ENCODE assay signal across 8 cellular contexts in the genomic region with DNA sequence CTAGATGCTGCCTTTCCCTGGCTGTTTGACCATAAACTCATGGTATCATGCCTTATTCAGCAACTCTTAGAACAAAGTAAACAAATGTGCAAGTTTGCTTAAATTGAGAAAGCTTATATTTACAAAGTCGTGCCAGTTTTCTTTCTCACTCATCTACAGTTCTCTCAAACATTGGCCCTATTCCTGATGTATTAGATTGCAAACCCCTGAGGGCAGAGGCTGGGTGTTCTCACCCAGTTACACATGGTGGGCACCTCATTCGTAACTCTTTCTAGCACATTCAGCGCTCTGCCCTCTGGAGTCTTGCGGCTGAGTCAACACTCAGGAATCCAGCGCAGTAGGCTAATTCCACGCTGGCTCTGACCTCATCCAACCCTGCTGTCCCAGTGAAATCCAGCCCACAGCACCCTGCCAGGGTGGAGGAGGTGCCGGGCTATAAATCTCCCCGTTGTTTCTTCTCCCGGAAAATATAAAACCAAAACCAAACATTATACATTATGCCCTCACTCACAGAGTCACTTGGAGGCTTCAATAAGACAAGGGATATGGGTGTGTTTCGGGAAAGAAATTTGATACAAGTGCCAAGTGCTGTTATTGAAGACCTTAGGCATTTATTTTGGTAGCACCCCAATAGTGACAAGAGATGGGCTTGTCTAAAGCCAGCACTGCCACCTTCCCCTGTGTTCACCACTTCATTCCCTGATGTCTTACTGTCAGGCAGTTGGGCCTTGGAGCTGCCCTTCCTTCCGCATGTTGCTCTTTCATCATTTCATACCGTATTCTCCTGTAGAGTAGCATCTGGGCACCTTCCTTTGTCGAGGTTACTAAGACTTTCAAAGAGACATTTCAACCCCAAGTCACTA.
DNase-seq lines count a peak whose midpoint lies in the region; ATAC-seq and TF ChIP-seq lines count a peak whose summit lies in the region.

No MANE protein-coding gene starts in this region.

- H3K27me3 Mint-ChIP-seq in neural progenitor cell (ENCODE audit: insufficient read depth, low read depth), result peaks cover 2% of the 10 kb centered on the region

- no peak overlapping the region for H3K4me2 ChIP-seq in neural progenitor cell

- H3K27ac ChIP-seq in epithelial cell of prostate, result peak overlapping the region; percentile 85
- no peak overlapping the region for H3K27ac ChIP-seq in neural progenitor cell

- H3K27ac Mint-ChIP-seq in neural progenitor cell, result peak overlapping the region; percentile 67

- DNase-seq in AG20443 (ENCODE audit: low spot score) (peak; percentile 91), NCI-H2196 treated with DMSO at 0.1 percent for 48 hours (lab: John Stamatoyannopoulos, UW; ENCODE audit: unreplicated experiment) (peak; percentile 35), epithelial cell of prostate (ENCODE audit: low read depth, low spot score) (peak; percentile 91), neural progenitor cell (ENCODE audit: low spot score) (peak; percentile 32), NCI-H1694 treated with DMSO at 0.1 percent for 48 hours (lab: John Stamatoyannopoulos, UW) (no peak)
- DNase-seq in stimulated activated CD4-positive, alpha-beta T cell treated with anti-CD3 and anti-CD28 coated beads, Interleukin-2, amount 100 ng/mL, for 48 hours, result no peak

- H4K20me1 ChIP-seq in neural progenitor cell (ENCODE audit: low read depth), result no peaks in the 10 kb centered on the region

- H2AFZ ChIP-seq in neural progenitor cell (replicated peaks), result no peak overlapping the region

- no peaks in the 10 kb centered on the region for H3K9me3 ChIP-seq in neural progenitor cell (ENCODE audit: low read depth)

- H3K4me1 ChIP-seq in neural progenitor cell, result peaks cover 25% of the 10 kb centered on the region

- peaks cover 47% of the 10 kb centered on the region for H3K4me1 Mint-ChIP-seq in neural progenitor cell

- no peaks in the 10 kb centered on the region for H3K27me3 ChIP-seq in neural progenitor cell

- no peaks in the 10 kb centered on the region for H3K79me2 ChIP-seq in neural progenitor cell (ENCODE audit: low read depth)

- no peak for ATAC-seq in HG02840 (IDR thresholded peaks at IDR 0.05; ENCODE audit: low FRiP score, unreplicated experiment)
- no peak for ATAC-seq in HG03565 (IDR thresholded peaks at IDR 0.05; ENCODE audit: unreplicated experiment)

- no peaks in the 10 kb centered on the region for H3K36me3 Mint-ChIP-seq in neural progenitor cell

- no peak overlapping the region for H3K4me3 ChIP-seq in neural progenitor cell

- no peak overlapping the region for H3K9ac ChIP-seq in neural progenitor cell

- no peak overlapping the region for H3K4me3 Mint-ChIP-seq in neural progenitor cell

- peaks cover 8% of the 10 kb centered on the region for H3F3A ChIP-seq in neural progenitor cell (ENCODE audit: low read depth)

- H3K36me3 ChIP-seq in neural progenitor cell, result no peaks in the 10 kb centered on the region

- no peak for TF ChIP-seq CTCF in neural progenitor cell (IDR thresholded peaks at IDR 0.05)

- H3K9me3 Mint-ChIP-seq in neural progenitor cell, result no peaks in the 10 kb centered on the region

Comparison
In these comparisons a context has a peak if more than half of its experiments do, and no peak if none do; other contexts are left out.
1. DNase-seq: peak in AG20443 (single experiment), NCI-H2196 treated with DMSO at 0.1 percent for 48 hours (single experiment), epithelial cell of prostate (single experiment) and neural progenitor cell (single experiment); none in stimulated activated CD4-positive, alpha-beta T cell treated with anti-CD3 and anti-CD28 coated beads, Interleukin-2, amount 100 ng/mL, for 48 hours (0 of 2) and NCI-H1694 treated with DMSO at 0.1 percent for 48 hours (single experiment).